14 cellular contexts compared by ENCODE assay signal in the genomic region with DNA sequence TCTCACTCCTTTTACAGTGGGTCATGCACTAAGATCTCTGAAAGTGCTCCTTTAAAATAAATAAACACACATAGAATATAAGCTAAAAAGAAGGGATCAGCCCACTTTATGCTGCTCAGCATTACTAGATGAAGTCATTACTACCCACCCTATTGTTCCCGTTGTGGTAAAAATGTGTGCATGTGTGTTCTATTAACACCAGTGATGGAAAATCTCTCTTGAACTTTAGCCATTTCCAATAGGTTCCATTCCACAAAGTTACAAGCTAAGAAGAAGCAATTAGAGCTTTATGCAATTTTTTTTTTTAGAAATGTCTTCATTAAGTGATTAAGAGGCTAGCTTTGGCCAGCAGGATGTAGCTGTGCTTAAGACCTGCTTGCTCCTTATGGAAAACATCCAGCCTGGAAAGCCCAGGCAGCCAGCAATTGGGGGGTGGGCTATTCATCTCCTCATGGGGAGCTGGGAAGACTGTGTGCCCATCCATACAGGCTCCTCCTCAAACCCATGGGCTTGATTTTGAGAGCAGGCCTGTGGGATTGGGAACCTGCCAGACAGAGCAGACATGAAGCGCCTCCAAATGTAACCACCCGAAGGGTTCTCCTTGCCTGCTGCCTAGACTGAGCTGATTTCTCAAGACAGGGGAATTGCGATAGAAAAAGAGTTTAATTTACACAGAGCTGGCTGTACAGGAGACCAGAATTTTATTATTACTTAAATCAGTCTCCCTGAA.
DNase-seq lines count a peak whose midpoint lies in the region; ATAC-seq and TF ChIP-seq lines count a peak whose summit lies in the region.
"Had no signal": no experiment of that assay in that cellular context is flagged by ENCODE, and none has a peak within 500 bp of the region (broad histone marks: within the 10 kb centered on the region; RNA-seq: fewer than 3 reads in every experiment).

No MANE protein-coding gene starts in this region.

- intact Hi-C loops in mammary epithelial cell (cut with micrococcal nuclease): loop anchor here (5.0 kb wide), 3 partner anchors 157 to 488 kb away; a partner anchor contains a TSS

- TF ChIP-seq CTCF in HFF-Myc (IDR thresholded peaks at IDR 0.05; ENCODE audit: low read depth, low read length, missing control alignments) (no peak), mammary epithelial cell (conservative IDR thresholded peaks at IDR 0.05 in 1 of 2, IDR thresholded peaks at IDR 0.05 in 1 of 2; ENCODE audit: extremely low read depth in 1 of 2, insufficient read depth in 1 of 2, low read depth in 1 of 2, low read length in 2 of 2) (no peak), lung (IDR thresholded peaks at IDR 0.05; ENCODE audit: control extremely low read depth, extremely low read depth) (no peak)

- no peak for ATAC-seq in lung (ENCODE audit: insufficient read depth, low FRiP score)
- no peak for ATAC-seq in HG03354 (IDR thresholded peaks at IDR 0.05; ENCODE audit: poor library complexity, severe bottlenecking, unreplicated experiment)
- no peak for ATAC-seq in GM21423 (IDR thresholded peaks at IDR 0.05; ENCODE audit: unreplicated experiment)
- ATAC-seq: Panc1 had no signal

- H3K9me3 ChIP-seq in mammary epithelial cell (replicated peaks; ENCODE audit: insufficient read depth, low read length): no peaks in the 10 kb centered on the region
- no peaks in the 10 kb centered on the region for H3K9me3 ChIP-seq in lung (ENCODE audit: control insufficient read depth in 2 of 2, insufficient read depth in 1 of 2, low read length in 1 of 2)
- H3K9me3 ChIP-seq: BLaER1, esophagus muscularis mucosa, sigmoid colon had no signal

- in situ Hi-C loops in mammary epithelial cell (cut with MboI; ENCODE audit: low sequenced_read_pairs in 2 of 2): no loop called here

- dilution Hi-C loops in mammary epithelial cell (cut with HindIII; ENCODE audit: low sequenced_read_pairs): no loop called here

- H3K4me3 ChIP-seq in ACC112 (ENCODE audit: low read depth, low read length) (peak overlapping the region; percentile 69), HFF-Myc (replicated peaks; ENCODE audit: low read depth, low read length) (0 out of 2 replicates have a peak overlapping the region, but pooled peaks have one; percentile 0), mammary epithelial cell (replicated peaks in 1 of 3; ENCODE audit: insufficient read depth in 1 of 3, low read depth in 2 of 3, low read length in 3 of 3) (no peak overlapping the region), lung (no peak overlapping the region)
- H3K4me3 ChIP-seq: BLaER1, esophagus muscularis mucosa, sigmoid colon had no signal

- no peaks in the 10 kb centered on the region for H3K36me3 ChIP-seq in ACC112 (ENCODE audit: insufficient read depth, low read length)
- H3K36me3 ChIP-seq in mammary epithelial cell (ENCODE audit: insufficient read depth, low read length): peaks cover 2% of the 10 kb centered on the region
- peaks cover 0 to 3% of the 10 kb centered on the region in 2 donors for H3K36me3 ChIP-seq in lung (ENCODE audit: control insufficient read depth in 2 of 2, insufficient read depth in 2 of 2, low read length in 2 of 2)
- H3K36me3 ChIP-seq: BLaER1, esophagus muscularis mucosa, sigmoid colon had no signal

- H3K27ac ChIP-seq in ACC112 (ENCODE audit: low read depth, low read length) (peak overlapping the region; percentile 95), mammary epithelial cell (ENCODE audit: insufficient read depth, low read depth, low read length) (peak overlapping the region; percentile 23), lung (ENCODE audit: low read depth in 1 of 2, low read length in 1 of 2) (no peak overlapping the region)
- H3K27ac ChIP-seq: BLaER1 had no signal

- H3K9ac ChIP-seq in mammary epithelial cell (ENCODE audit: insufficient read depth, low read length): no peak overlapping the region
- H3K9ac ChIP-seq: BLaER1 had no signal

- H3K4me1 ChIP-seq in ACC112 (ENCODE audit: control insufficient read depth, insufficient read depth, low read length, unreplicated experiment): peaks cover 72% of the 10 kb centered on the region
- H3K4me1 ChIP-seq in mammary epithelial cell (ENCODE audit: insufficient read depth, low read length): peaks cover 66% of the 10 kb centered on the region
- no peaks in the 10 kb centered on the region for H3K4me1 ChIP-seq in lung (ENCODE audit: control insufficient read depth in 2 of 2, insufficient read depth in 2 of 2, low read length in 2 of 2)

- no peak overlapping the region for H3K4me2 ChIP-seq in mammary epithelial cell (ENCODE audit: insufficient read depth, low read depth, low read length)
- H3K4me2 ChIP-seq: BLaER1 had no signal

- DNase-seq in HFF-Myc (ENCODE audit: extremely low read depth, low read depth) (peak; percentile 50), mammary epithelial cell (no peak), lung (ENCODE audit: low spot score) (peak; percentile 19), COLO829 (ENCODE audit: low spot score) (no peak), superior temporal gyrus (ENCODE audit: extremely low spot score) (no peak)
- DNase-seq: kidney, NCI-H1092 treated with DMSO at 0.1 percent for 48 hours, sigmoid colon had no signal

- peak overlapping the region; percentile 37 for H2AFZ ChIP-seq in ACC112 (ENCODE audit: low read length, unreplicated experiment)
- no peak overlapping the region for H2AFZ ChIP-seq in mammary epithelial cell (ENCODE audit: low read depth, low read length)

- 74% methylated on average over 4 of the region's 4 CpGs for WGBS in mammary epithelial cell (ENCODE audit: low coverage, missing lambda C conversion rate)
- 41 to 48% methylated on average over 4 of the region's 4 CpGs for WGBS in lung, 2 donors

- H4K20me1 ChIP-seq in mammary epithelial cell (ENCODE audit: insufficient read depth, low read length): no peaks in the 10 kb centered on the region
- H4K20me1 ChIP-seq: BLaER1 had no signal

- peaks cover 21% of the 10 kb centered on the region for H3K79me2 ChIP-seq in ACC112 (ENCODE audit: control insufficient read depth, insufficient read depth, low read length, unreplicated experiment)
- H3K79me2 ChIP-seq in mammary epithelial cell (ENCODE audit: insufficient read depth, low read length): no peaks in the 10 kb centered on the region

- CTCF ChIA-PET in mammary epithelial cell (lab: Charles Lee; ENCODE audit: low non-redundant PET): interaction anchor here (0.7 kb wide), 1 partner anchor 231 kb away, joined by 3 read pairs; no protein-coding TSS in a partner anchor

- no TSS peak for BruUV-seq in mammary epithelial cell (replicated peaks; lab: Mats Ljungman, UMichigan)

- H3K27me3 ChIP-seq in ACC112 (ENCODE audit: insufficient read depth, low read length) (no peaks in the 10 kb centered on the region), mammary epithelial cell (ENCODE audit: insufficient read depth, low read length) (no peaks in the 10 kb centered on the region), lung (ENCODE audit: control insufficient read depth, insufficient read depth) (no peaks in the 10 kb centered on the region)
- H3K27me3 ChIP-seq: BLaER1, esophagus muscularis mucosa, sigmoid colon had no signal

Comparison
In these comparisons a context has a peak if more than half of its experiments do, and no peak if none do; other contexts are left out.
1. H3K27ac ChIP-seq: peak in ACC112 (single experiment) and mammary epithelial cell (single experiment); none in lung (0 of 2).
2. H3K4me3 ChIP-seq: peak in ACC112 (single experiment) and HFF-Myc (single experiment); none in mammary epithelial cell (0 of 3) and lung (single experiment).
3. DNase-seq: peak in HFF-Myc (single experiment) and lung (single experiment); none in mammary epithelial cell (single experiment), COLO829 (single experiment) and superior temporal gyrus (single experiment).